29 cellular contexts compared by ENCODE assay signal in the genomic region with DNA sequence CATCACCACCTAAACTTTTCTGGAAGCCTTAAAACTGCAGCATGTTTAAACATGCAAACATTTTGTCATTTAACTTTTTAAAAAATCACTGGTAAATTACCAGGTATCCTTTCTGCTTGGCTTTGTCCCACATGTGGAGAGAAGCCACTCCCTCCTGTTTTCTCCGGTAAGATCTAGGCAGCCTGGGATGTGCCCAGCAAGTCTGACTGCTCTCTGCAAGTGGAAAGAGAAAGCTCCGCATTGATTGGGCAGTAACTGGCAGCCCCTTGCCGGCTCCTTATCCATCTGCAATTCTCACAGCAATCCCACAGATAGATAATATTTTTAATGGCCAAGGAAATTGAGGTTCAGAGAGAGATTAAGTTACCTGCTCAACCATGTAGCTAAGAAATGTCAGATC.
DNase-seq lines count a peak whose midpoint lies in the region; ATAC-seq and TF ChIP-seq lines count a peak whose summit lies in the region.
"Had no signal": no experiment of that assay in that cellular context is flagged by ENCODE, and none has a peak within 500 bp of the region (broad histone marks: within the 10 kb centered on the region; RNA-seq: fewer than 3 reads in every experiment).

No MANE protein-coding gene starts in this region.

- no peak for TF ChIP-seq CTCF in H9 (conservative IDR thresholded peaks at IDR 0.05)
- TF ChIP-seq CTCF in WTC11 (IDR thresholded peaks at IDR 0.05), result no peak
- no peak for TF ChIP-seq CTCF in tibial nerve (IDR thresholded peaks at IDR 0.05)

- H3K27ac Mint-ChIP-seq in H9, result peak overlapping the region in 1 of 3 experiments; percentile 50; a peak in 2 of 7 replicates
- H3K27ac Mint-ChIP-seq in WTC11, result no peak overlapping the region; the same call in 1 of the 2 replicates
- H3K27ac Mint-ChIP-seq: activated CD8-positive, alpha-beta T cell treated with anti-CD3 and anti-CD28 coated beads, Interleukin-2, amount 10 ng/mL, durations not matched to agents 7 days and 5 days; activated naive CD4-positive, alpha-beta T cell treated with anti-CD3 and anti-CD28 coated beads, Interleukin-2, amount 50 U/mL, for 72 hours; effector memory CD8-positive, alpha-beta T cell; naive B cell; T-cell had no signal

- no peak overlapping the region for H3T11ph ChIP-seq in H9 (ENCODE audit: low read length)

- H3K9me2 ChIP-seq in Karpas-422 (replicated peaks; ENCODE audit: insufficient read depth, low read length), result no peaks in the 10 kb centered on the region

- no peak overlapping the region for H3K27ac ChIP-seq in H9 (ENCODE audit: insufficient read length, low read depth, low read length)
- H3K27ac ChIP-seq in tibial nerve, result no peak overlapping the region
- no peak overlapping the region for H3K27ac ChIP-seq in Karpas-422 (ENCODE audit: low read length)
- H3K27ac ChIP-seq: BLaER1 treated with 17β-estradiol and CSF1 and Interleukin-3, amounts not matched to agents 10 nM and 100 nM; coronary artery; foreskin keratinocyte; heart right ventricle; SJSA1; vagina had no signal

- H2BK15ac ChIP-seq in H9 (ENCODE audit: low read depth, low read length), result no peak overlapping the region

- no peak overlapping the region for H3K4me3 Mint-ChIP-seq in H9
- no peak overlapping the region; the same call in 1 of the 2 replicates for H3K4me3 Mint-ChIP-seq in WTC11
- H3K4me3 Mint-ChIP-seq: activated CD8-positive, alpha-beta T cell treated with anti-CD3 and anti-CD28 coated beads, Interleukin-2, amount 10 ng/mL, durations not matched to agents 7 days and 5 days; effector memory CD8-positive, alpha-beta T cell; naive B cell; T-cell had no signal

- H2BK5ac ChIP-seq in H9 (ENCODE audit: insufficient read length, low read length), result no peak overlapping the region

- TF ChIP-seq EP300 in tibial nerve (IDR thresholded peaks at IDR 0.05), result no peak

- no peaks in the 10 kb centered on the region for H3K27me3 Mint-ChIP-seq in H9 (ENCODE audit: low read depth)
- H3K27me3 Mint-ChIP-seq in WTC11 (ENCODE audit: low read depth), result peaks cover 22% of the 10 kb centered on the region
- H3K27me3 Mint-ChIP-seq: effector memory CD8-positive, alpha-beta T cell had no signal

- no peaks in the 10 kb centered on the region for H3K79me2 ChIP-seq in H9 (ENCODE audit: insufficient read depth, low read length)
- no peaks in the 10 kb centered on the region for H3K79me2 ChIP-seq in Karpas-422 (ENCODE audit: low read length)

- no peaks in the 10 kb centered on the region for H3K36me3 Mint-ChIP-seq in H9 (ENCODE audit: insufficient read depth in 1 of 3, low read depth in 3 of 3)
- no peaks in the 10 kb centered on the region for H3K36me3 Mint-ChIP-seq in WTC11
- H3K36me3 Mint-ChIP-seq: activated naive CD4-positive, alpha-beta T cell treated with anti-CD3 and anti-CD28 coated beads, Interleukin-2, amount 50 U/mL, for 72 hours; naive B cell; T-cell had no signal

- no peak overlapping the region for H2BK12ac ChIP-seq in H9 (ENCODE audit: insufficient read length, low read depth, low read length)

- H3K9me3 Mint-ChIP-seq in H9 (no peaks in the 10 kb centered on the region), WTC11 (0 out of 2 replicates have a peak, but pooled peaks cover 7% of the 10 kb centered on the region)
- H3K9me3 Mint-ChIP-seq: T-cell had no signal

- ATAC-seq in WTC11 (peak; percentile 94), HG03342 (IDR thresholded peaks at IDR 0.05; ENCODE audit: unreplicated experiment) (no peak), GM21526 (IDR thresholded peaks at IDR 0.05; ENCODE audit: low FRiP score, unreplicated experiment) (no peak)
- ATAC-seq: activated CD8-positive, alpha-beta T cell treated with anti-CD3 and anti-CD28 coated beads, Interleukin-2, amount 10 ng/mL, durations not matched to agents 7 days and 5 days; activated naive CD4-positive, alpha-beta T cell treated with anti-CD3 and anti-CD28 coated beads, Interleukin-2, amount 50 U/mL, for 72 hours; effector memory CD8-positive, alpha-beta T cell; esophagus mucosa; foreskin keratinocyte; heart right ventricle; left ventricle myocardium superior; T-cell had no signal

- WGBS in H9 (ENCODE audit: extremely low coverage, insufficient read length, low lambda C conversion rate), result no CpG with 5 or more reads among the region's 3 CpGs
- whole genome bisulfite sequencing in tibial nerve, 2 donors, result 11 to 13% methylated on average over 3 of the region's 3 CpGs

- no peak overlapping the region for H2BK120ac ChIP-seq in H9 (ENCODE audit: low read depth, low read length, poor library complexity, severe bottlenecking)

- no peak for TF ChIP-seq POLR2A in tibial nerve (IDR thresholded peaks at IDR 0.05)

- no peak overlapping the region for H2AK5ac ChIP-seq in H9 (ENCODE audit: insufficient read length, low read length)

- H3K9me3 ChIP-seq in H9 (ENCODE audit: control insufficient read depth, low read depth, low read length) (no peaks in the 10 kb centered on the region), tibial nerve (no peaks in the 10 kb centered on the region), Karpas-422 (ENCODE audit: low read length) (no peaks in the 10 kb centered on the region)
- H3K9me3 ChIP-seq: BLaER1 treated with 17β-estradiol and CSF1 and Interleukin-3, amounts not matched to agents 10 nM and 100 nM; Caco-2; heart right ventricle; SJSA1; vagina had no signal

- H3K23me2 ChIP-seq in H9 (ENCODE audit: insufficient read length, low read depth, low read length, poor library complexity, severe bottlenecking), result no peaks in the 10 kb centered on the region

- no peak overlapping the region for H3K14ac ChIP-seq in H9 (ENCODE audit: insufficient read depth, low read length)

- DNase-seq in DMS79 treated with DMSO at 0.1 percent for 48 hours (lab: John Stamatoyannopoulos, UW), result peak; percentile 89
- DNase-seq in H9, result peak; percentile 46
- DNase-seq in WTC11 (ENCODE audit: low spot score), result no peak
- DNase-seq in iPS-NIHi7 (ENCODE audit: extremely low spot score), result peak; percentile 50
- no peak for DNase-seq in tibial nerve (ENCODE audit: low spot score in 2 of 2)
- DNase-seq in Karpas-422, result no peak
- DNase-seq: activated CD4-positive, CD25-positive, alpha-beta regulatory T cell treated with anti-CD3 and anti-CD28 coated beads, Interleukin-2, amount 50 U/mL, for 72 hours; activated CD8-positive, alpha-beta T cell treated with anti-CD3 and anti-CD28 coated beads, Interleukin-2, amount 10 ng/mL, durations not matched to agents 7 days and 5 days; activated T-cell treated with anti-CD3 and anti-CD28 coated beads for 4 hours; anterior cingulate cortex; Caco-2; effector memory CD8-positive, alpha-beta T cell; foreskin keratinocyte; heart right ventricle; left ventricle myocardium superior; naive B cell; NCI-H1092; NCI-H2081 treated with DMSO at 0.1 percent for 48 hours; NCI-H82; stimulated activated naive CD4-positive, alpha-beta T cell; T-cell had no signal

- H3K27me3 ChIP-seq in H9 (ENCODE audit: insufficient read depth, low read length) (no peaks in the 10 kb centered on the region), tibial nerve (no peaks in the 10 kb centered on the region), Karpas-422 (ENCODE audit: low read length) (no peaks in the 10 kb centered on the region)
- H3K27me3 ChIP-seq: BLaER1 treated with 17β-estradiol and CSF1 and Interleukin-3, amounts not matched to agents 10 nM and 100 nM; foreskin keratinocyte; vagina had no signal

- H3K79me1 ChIP-seq in H9 (ENCODE audit: insufficient read depth, low read depth, low read length, poor library complexity, severe bottlenecking), result no peaks in the 10 kb centered on the region

- POLR2A ChIA-PET in WTC11 (lab: Charles Lee), result no interaction called here

- peaks cover 16 to 25% of the 10 kb centered on the region in 2 experiments for H3K4me1 Mint-ChIP-seq in H9
- H3K4me1 Mint-ChIP-seq in WTC11, result peaks cover 24% of the 10 kb centered on the region
- H3K4me1 Mint-ChIP-seq: naive B cell, T-cell had no signal

- no peak overlapping the region for H3K4me3 ChIP-seq in tibial nerve
- H3K4me3 ChIP-seq in Karpas-422 (ENCODE audit: low read length), result no peak overlapping the region
- H3K4me3 ChIP-seq: BLaER1 treated with 17β-estradiol and CSF1 and Interleukin-3, amounts not matched to agents 10 nM and 100 nM; coronary artery; heart right ventricle; SJSA1; vagina had no signal

- no peaks in the 10 kb centered on the region for H3K36me3 ChIP-seq in tibial nerve
- H3K36me3 ChIP-seq in Karpas-422 (ENCODE audit: insufficient read depth, low read length), result no peaks in the 10 kb centered on the region
- H3K36me3 ChIP-seq: BLaER1 treated with 17β-estradiol and CSF1 and Interleukin-3, amounts not matched to agents 10 nM and 100 nM; heart right ventricle; SJSA1; vagina had no signal

- H3K9ac ChIP-seq in H9 (ENCODE audit: extremely low read depth, insufficient read length, low read length) (no peak overlapping the region), Karpas-422 (ENCODE audit: low read length) (no peak overlapping the region)
- H3K9ac ChIP-seq: BLaER1 treated with 17β-estradiol and CSF1 and Interleukin-3, amounts not matched to agents 10 nM and 100 nM had no signal

- H4K20me1 ChIP-seq in H9 (ENCODE audit: control insufficient read depth, insufficient read depth, insufficient read length) (no peaks in the 10 kb centered on the region), Karpas-422 (ENCODE audit: insufficient read depth, low read depth, low read length) (no peaks in the 10 kb centered on the region)
- H4K20me1 ChIP-seq: BLaER1 treated with 17β-estradiol and CSF1 and Interleukin-3, amounts not matched to agents 10 nM and 100 nM had no signal

- H3K23ac ChIP-seq in H9 (ENCODE audit: insufficient read length, low read depth, low read length), result no peak overlapping the region

- H3K4ac ChIP-seq in H9 (ENCODE audit: low read depth, low read length), result no peak overlapping the region

- no peak overlapping the region for H4K8ac ChIP-seq in H9 (replicated peaks; ENCODE audit: insufficient read length, low read depth, low read length)

- no peak overlapping the region for H2BK20ac ChIP-seq in H9 (ENCODE audit: low read depth, low read length, poor library complexity, severe bottlenecking)

- H3K18ac ChIP-seq in H9 (ENCODE audit: insufficient read length, low read depth, low read length), result no peak overlapping the region

- H2AFZ ChIP-seq in H9 (ENCODE audit: low read length) (no peak overlapping the region), Karpas-422 (ENCODE audit: low read length) (no peak overlapping the region)

- no peak overlapping the region for H3K56ac ChIP-seq in H9 (ENCODE audit: insufficient read length, low read depth, low read length)

- CTCF ChIA-PET in WTC11 (lab: Charles Lee), result no interaction called here

- H3K4me2 ChIP-seq in H9 (ENCODE audit: insufficient read depth, insufficient read length, low read length) (no peak overlapping the region), Karpas-422 (ENCODE audit: low read depth, low read length, poor library complexity, severe bottlenecking) (no peak overlapping the region)
- H3K4me2 ChIP-seq: BLaER1 treated with 17β-estradiol and CSF1 and Interleukin-3, amounts not matched to agents 10 nM and 100 nM had no signal

- no peak overlapping the region for H4K91ac ChIP-seq in H9 (ENCODE audit: insufficient read length, low read depth, low read length)

- no peak overlapping the region for H4K5ac ChIP-seq in H9 (ENCODE audit: insufficient read length, low read depth, low read length)

- peaks cover 8% of the 10 kb centered on the region; the same call in 1 of the 2 replicates for H3K4me1 ChIP-seq in H9 (ENCODE audit: insufficient read depth, low read length)
- H3K4me1 ChIP-seq in tibial nerve, result no peaks in the 10 kb centered on the region
- peaks cover 12% of the 10 kb centered on the region for H3K4me1 ChIP-seq in Karpas-422 (ENCODE audit: low read length)
- H3K4me1 ChIP-seq: Caco-2, foreskin keratinocyte, heart right ventricle, SJSA1, vagina had no signal

Comparison
In these comparisons a context has a peak if more than half of its experiments do, and no peak if none do; other contexts are left out.
1. DNase-seq: peak in DMS79 treated with DMSO at 0.1 percent for 48 hours (single experiment), H9 (single experiment) and iPS-NIHi7 (single experiment); none in WTC11 (single experiment), tibial nerve (0 of 2) and Karpas-422 (single experiment).